In the genomic region with DNA sequence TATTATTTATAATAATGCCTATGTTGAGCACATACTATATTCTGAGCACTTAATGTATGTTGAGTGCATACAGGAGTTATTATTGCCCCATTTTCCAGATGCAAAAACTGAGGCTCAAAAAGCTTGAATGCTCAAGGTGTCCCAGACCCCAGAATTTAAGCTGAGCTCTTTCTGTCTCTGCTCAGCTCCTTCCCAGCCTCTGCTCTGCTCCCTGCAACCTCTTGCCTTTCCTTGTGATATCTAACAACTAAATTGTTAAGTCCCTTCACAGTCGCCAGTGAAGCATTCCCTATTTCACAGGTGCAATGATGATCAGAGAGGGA, we compare ENCODE assay signal across 1 cellular context.
TF ChIP-seq lines count a peak whose summit lies in the region.

No MANE protein-coding gene starts in this region.

TF ChIP-seq in WTC11, 78 proteins besides CTCF, POLR2A, EP300 and RAD21:
- no peak for TF ChIP-seq TP53 (CRISPR knock-in tag; IDR thresholded peaks at IDR 0.05)
- TF ChIP-seq, protein P1, sequence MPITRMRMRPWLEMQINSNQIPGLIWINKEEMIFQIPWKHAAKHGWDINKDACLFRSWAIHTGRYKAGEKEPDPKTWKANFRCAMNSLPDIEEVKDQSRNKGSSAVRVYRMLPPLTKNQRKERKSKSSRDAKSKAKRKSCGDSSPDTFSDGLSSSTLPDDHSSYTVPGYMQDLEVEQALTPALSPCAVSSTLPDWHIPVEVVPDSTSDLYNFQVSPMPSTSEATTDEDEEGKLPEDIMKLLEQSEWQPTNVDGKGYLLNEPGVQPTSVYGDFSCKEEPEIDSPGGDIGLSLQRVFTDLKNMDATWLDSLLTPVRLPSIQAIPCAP (CRISPR knock-in tag; IDR thresholded peaks at IDR 0.05), result no peak
- TF ChIP-seq ZNF416 (CRISPR knock-in tag; IDR thresholded peaks at IDR 0.05), result no peak
- TF ChIP-seq, protein P2, sequence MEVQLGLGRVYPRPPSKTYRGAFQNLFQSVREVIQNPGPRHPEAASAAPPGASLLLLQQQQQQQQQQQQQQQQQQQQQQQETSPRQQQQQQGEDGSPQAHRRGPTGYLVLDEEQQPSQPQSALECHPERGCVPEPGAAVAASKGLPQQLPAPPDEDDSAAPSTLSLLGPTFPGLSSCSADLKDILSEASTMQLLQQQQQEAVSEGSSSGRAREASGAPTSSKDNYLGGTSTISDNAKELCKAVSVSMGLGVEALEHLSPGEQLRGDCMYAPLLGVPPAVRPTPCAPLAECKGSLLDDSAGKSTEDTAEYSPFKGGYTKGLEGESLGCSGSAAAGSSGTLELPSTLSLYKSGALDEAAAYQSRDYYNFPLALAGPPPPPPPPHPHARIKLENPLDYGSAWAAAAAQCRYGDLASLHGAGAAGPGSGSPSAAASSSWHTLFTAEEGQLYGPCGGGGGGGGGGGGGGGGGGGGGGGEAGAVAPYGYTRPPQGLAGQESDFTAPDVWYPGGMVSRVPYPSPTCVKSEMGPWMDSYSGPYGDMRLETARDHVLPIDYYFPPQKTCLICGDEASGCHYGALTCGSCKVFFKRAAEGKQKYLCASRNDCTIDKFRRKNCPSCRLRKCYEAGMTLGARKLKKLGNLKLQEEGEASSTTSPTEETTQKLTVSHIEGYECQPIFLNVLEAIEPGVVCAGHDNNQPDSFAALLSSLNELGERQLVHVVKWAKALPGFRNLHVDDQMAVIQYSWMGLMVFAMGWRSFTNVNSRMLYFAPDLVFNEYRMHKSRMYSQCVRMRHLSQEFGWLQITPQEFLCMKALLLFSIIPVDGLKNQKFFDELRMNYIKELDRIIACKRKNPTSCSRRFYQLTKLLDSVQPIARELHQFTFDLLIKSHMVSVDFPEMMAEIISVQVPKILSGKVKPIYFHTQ (CRISPR knock-in tag; IDR thresholded peaks at IDR 0.05), result no peak
- no peak for TF ChIP-seq ZNF423 (CRISPR knock-in tag; IDR thresholded peaks at IDR 0.05)
- TF ChIP-seq, protein P3, sequence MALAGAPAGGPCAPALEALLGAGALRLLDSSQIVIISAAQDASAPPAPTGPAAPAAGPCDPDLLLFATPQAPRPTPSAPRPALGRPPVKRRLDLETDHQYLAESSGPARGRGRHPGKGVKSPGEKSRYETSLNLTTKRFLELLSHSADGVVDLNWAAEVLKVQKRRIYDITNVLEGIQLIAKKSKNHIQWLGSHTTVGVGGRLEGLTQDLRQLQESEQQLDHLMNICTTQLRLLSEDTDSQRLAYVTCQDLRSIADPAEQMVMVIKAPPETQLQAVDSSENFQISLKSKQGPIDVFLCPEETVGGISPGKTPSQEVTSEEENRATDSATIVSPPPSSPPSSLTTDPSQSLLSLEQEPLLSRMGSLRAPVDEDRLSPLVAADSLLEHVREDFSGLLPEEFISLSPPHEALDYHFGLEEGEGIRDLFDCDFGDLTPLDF (CRISPR knock-in tag; IDR thresholded peaks at IDR 0.05), result no peak
- no peak for TF ChIP-seq ZNF317 (CRISPR knock-in tag; IDR thresholded peaks at IDR 0.05; ENCODE audit: borderline replicate concordance, low read depth)
- no peak for TF ChIP-seq ATF1 (CRISPR knock-in tag; IDR thresholded peaks at IDR 0.05)
- TF ChIP-seq FOXJ3 (CRISPR knock-in tag; IDR thresholded peaks at IDR 0.05; ENCODE audit: borderline replicate concordance), result no peak
- TF ChIP-seq, protein P4, sequence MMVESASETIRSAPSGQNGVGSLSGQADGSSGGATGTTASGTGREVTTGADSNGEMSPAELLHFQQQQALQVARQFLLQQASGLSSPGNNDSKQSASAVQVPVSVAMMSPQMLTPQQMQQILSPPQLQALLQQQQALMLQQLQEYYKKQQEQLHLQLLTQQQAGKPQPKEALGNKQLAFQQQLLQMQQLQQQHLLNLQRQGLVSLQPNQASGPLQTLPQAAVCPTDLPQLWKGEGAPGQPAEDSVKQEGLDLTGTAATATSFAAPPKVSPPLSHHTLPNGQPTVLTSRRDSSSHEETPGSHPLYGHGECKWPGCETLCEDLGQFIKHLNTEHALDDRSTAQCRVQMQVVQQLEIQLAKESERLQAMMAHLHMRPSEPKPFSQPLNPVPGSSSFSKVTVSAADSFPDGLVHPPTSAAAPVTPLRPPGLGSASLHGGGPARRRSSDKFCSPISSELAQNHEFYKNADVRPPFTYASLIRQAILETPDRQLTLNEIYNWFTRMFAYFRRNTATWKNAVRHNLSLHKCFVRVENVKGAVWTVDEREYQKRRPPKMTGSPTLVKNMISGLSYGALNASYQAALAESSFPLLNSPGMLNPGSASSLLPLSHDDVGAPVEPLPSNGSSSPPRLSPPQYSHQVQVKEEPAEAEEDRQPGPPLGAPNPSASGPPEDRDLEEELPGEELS (CRISPR knock-in tag; IDR thresholded peaks at IDR 0.05), result no peak
- TF ChIP-seq, protein P5, sequence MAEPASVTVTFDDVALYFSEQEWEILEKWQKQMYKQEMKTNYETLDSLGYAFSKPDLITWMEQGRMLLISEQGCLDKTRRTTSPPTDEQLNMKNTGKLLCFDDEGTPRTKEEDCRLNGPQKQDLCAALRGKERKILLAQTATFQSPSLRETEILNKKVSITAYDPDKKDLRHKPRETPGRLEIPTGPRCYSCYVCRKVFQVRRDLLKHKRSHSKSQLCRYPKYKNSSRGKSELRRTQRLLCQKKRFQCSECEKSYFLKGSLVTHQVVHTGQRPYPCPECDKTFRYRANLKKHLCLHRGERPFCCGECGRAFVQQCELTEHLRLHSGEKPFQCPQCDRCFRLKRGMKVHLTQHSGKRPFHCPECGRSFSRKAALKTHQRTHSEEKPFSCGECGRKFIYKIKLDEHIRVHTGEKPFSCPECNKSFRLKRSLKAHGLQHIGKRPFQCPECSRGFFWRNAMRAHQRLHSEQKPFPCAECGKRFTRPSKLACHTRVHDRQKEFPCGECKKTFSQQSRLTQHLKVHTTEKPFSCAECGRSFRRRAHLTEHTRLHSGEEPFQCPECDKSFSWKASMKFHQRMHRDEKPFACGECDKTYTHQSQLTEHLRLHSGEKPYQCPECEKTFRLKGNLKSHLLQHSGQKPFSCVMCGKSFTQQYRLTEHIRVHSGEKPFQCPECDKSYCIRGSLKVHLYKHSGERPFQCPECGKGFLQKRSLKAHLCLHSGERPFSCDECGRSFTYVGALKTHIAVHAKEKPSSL (CRISPR knock-in tag; conservative IDR thresholded peaks at IDR 0.05), result no peak
- TF ChIP-seq ZNF219 (CRISPR knock-in tag; IDR thresholded peaks at IDR 0.05; ENCODE audit: borderline replicate concordance), result no peak
TF ChIP-seq in WTC11: peak in this region for 0.
